1 cellular context compared by ENCODE assay signal in genomic region chr6:41167173-41167963, GRCh38.
TF ChIP-seq lines count a peak whose summit lies in the region.

No MANE protein-coding gene starts in this region.

TF ChIP-seq in IMR-90, 13 proteins besides CTCF, POLR2A, EP300 and RAD21:
- TF ChIP-seq, protein P1, sequence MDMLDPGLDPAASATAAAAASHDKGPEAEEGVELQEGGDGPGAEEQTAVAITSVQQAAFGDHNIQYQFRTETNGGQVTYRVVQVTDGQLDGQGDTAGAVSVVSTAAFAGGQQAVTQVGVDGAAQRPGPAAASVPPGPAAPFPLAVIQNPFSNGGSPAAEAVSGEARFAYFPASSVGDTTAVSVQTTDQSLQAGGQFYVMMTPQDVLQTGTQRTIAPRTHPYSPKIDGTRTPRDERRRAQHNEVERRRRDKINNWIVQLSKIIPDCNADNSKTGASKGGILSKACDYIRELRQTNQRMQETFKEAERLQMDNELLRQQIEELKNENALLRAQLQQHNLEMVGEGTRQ (IDR thresholded peaks at IDR 0.05; ENCODE audit: low read depth, low read length): peak; percentile 38; the same call in 1 of the 2 replicates
- TF ChIP-seq MXI1 (IDR thresholded peaks at IDR 0.05; ENCODE audit: borderline replicate concordance, low read depth, low read length) (no peak), RFX5 (IDR thresholded peaks at IDR 0.05; ENCODE audit: low read depth, low read length) (no peak), CEBPB (IDR thresholded peaks at IDR 0.05; ENCODE audit: low read depth, low read length) (0 out of 2 replicates have a peak, but pooled peaks have one; percentile 3)
